Comparison of ENCODE assay signal across 8 cellular contexts in the genomic region with DNA sequence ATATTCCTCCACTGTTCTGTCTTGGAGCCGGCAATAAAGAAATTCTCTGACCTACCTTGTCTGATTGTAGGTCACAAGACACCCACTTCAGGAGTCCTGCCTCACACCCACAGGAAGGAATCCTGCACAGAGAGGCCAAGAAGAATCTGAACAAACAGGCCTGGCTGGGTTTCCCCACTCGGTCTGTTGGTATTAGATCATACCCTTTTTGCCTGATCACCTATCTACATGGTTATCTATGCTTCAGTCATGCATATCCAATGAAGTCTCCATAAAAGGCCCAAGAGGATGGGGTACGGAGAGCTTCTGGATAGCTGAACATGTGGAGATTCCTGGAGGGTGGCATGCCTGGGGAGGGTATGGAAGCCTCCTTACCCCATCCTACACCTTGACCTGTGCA. TPM values are rescaled to one million over a fixed set of nuclear protein-coding genes. Genes with fewer than 3 reads are reported as not detected.
DNase-seq lines count a peak whose midpoint lies in the region; ATAC-seq, FAIRE-seq and TF ChIP-seq lines count a peak whose summit lies in the region.

No MANE protein-coding gene starts in this region.

- H3K27me3 ChIP-seq in kidney epithelial cell (ENCODE audit: control insufficient read depth, insufficient read depth, low read length): no peaks in the 10 kb centered on the region

- DNase-seq in GM18507 (ENCODE audit: extremely low spot score, insufficient read length, low read depth) (no peak), kidney epithelial cell (ENCODE audit: low read depth) (peak; percentile 75), RKO (ENCODE audit: low spot score) (no peak), NCI-H1048 (lab: John Stamatoyannopoulos, UW) (no peak), lower leg skin (ENCODE audit: low spot score in 2 of 2) (no peak)
- DNase-seq in activated CD8-positive, alpha-beta T cell treated with anti-CD3 and anti-CD28 coated beads, Interleukin-2, amount 10 ng/mL, durations not matched to agents 7 days and 5 days: no peak

- H3K4me3 ChIP-seq in kidney epithelial cell (ENCODE audit: low read depth, low read length) (no peak overlapping the region), lower leg skin (ENCODE audit: low read depth, poor library complexity, severe bottlenecking) (no peak overlapping the region)

- no peak for ATAC-seq in activated CD8-positive, alpha-beta T cell treated with anti-CD3 and anti-CD28 coated beads, Interleukin-2, amount 10 ng/mL, durations not matched to agents 7 days and 5 days
- ATAC-seq in GM21526 (IDR thresholded peaks at IDR 0.05; ENCODE audit: low FRiP score, unreplicated experiment): no peak

- FAIRE-seq in GM18507 (lab: Jason Lieb, UNC): peak; percentile 33

- peak overlapping the region; percentile 58 for H3K27ac Mint-ChIP-seq in activated CD8-positive, alpha-beta T cell treated with anti-CD3 and anti-CD28 coated beads, Interleukin-2, amount 10 ng/mL, durations not matched to agents 7 days and 5 days

- no peak for TF ChIP-seq CTCF in C4-2B (conservative IDR thresholded peaks at IDR 0.05)
- TF ChIP-seq CTCF in kidney epithelial cell (IDR thresholded peaks at IDR 0.05; ENCODE audit: insufficient read depth, low read length, poor library complexity, severe bottlenecking): no peak
- no peak for TF ChIP-seq CTCF in lower leg skin (IDR thresholded peaks at IDR 0.05)

- no peak for TF ChIP-seq POLR2A in lower leg skin (IDR thresholded peaks at IDR 0.05)

- H3K4me1 Mint-ChIP-seq in activated CD8-positive, alpha-beta T cell treated with anti-CD3 and anti-CD28 coated beads, Interleukin-2, amount 10 ng/mL, durations not matched to agents 7 days and 5 days (ENCODE audit: low read depth): peaks cover 86% of the 10 kb centered on the region

- H3K27me3 Mint-ChIP-seq in activated CD8-positive, alpha-beta T cell treated with anti-CD3 and anti-CD28 coated beads, Interleukin-2, amount 10 ng/mL, durations not matched to agents 7 days and 5 days (ENCODE audit: low read depth): no peaks in the 10 kb centered on the region

- no peaks in the 10 kb centered on the region for H3K36me3 ChIP-seq in kidney epithelial cell (ENCODE audit: control insufficient read depth, insufficient read depth, low read length)

- 32 to 47% methylated on average over 3 of the region's 3 CpGs for WGBS in lower leg skin, 2 donors

- H3K27ac ChIP-seq in C4-2B: peak overlapping the region; percentile 55; the same call in 1 of the 2 replicates

- intact Hi-C loops in lower leg skin (cut with DNase I; ENCODE audit: low total_unique reads): no loop called here

- H3K4me3 Mint-ChIP-seq in activated CD8-positive, alpha-beta T cell treated with anti-CD3 and anti-CD28 coated beads, Interleukin-2, amount 10 ng/mL, durations not matched to agents 7 days and 5 days: no peak overlapping the region

- CTCF ChIA-PET in activated CD8-positive, alpha-beta T cell treated with anti-CD3 and anti-CD28 coated beads, Interleukin-2, amount 10 ng/mL, durations not matched to agents 7 days and 5 days (lab: Charles Lee): no interaction called here

- no peaks in the 10 kb centered on the region for H3K9me3 Mint-ChIP-seq in activated CD8-positive, alpha-beta T cell treated with anti-CD3 and anti-CD28 coated beads, Interleukin-2, amount 10 ng/mL, durations not matched to agents 7 days and 5 days (ENCODE audit: insufficient read depth)

- POLR2A ChIA-PET in activated CD8-positive, alpha-beta T cell treated with anti-CD3 and anti-CD28 coated beads, Interleukin-2, amount 10 ng/mL, durations not matched to agents 7 days and 5 days (lab: Charles Lee): interaction anchor here (0.6 to 2.5 kb wide), 3 partner anchors 12 to 359 kb away, joined by 3 to 15 read pairs (median 3); a partner anchor contains a TSS

- peaks cover 43% of the 10 kb centered on the region for H3K36me3 Mint-ChIP-seq in activated CD8-positive, alpha-beta T cell treated with anti-CD3 and anti-CD28 coated beads, Interleukin-2, amount 10 ng/mL, durations not matched to agents 7 days and 5 days (ENCODE audit: low read depth)

RNA-seq across cellular contexts. Expression of a gene that starts 12.3 kb away (rescaled TPM):
- 100 to 1,000 TPM; 113 to 114 TPM for total RNA-seq in activated CD8-positive, alpha-beta T cell treated with anti-CD3 and anti-CD28 coated beads, Interleukin-2, amount 10 ng/mL, durations not matched to agents 7 days and 5 days
- total RNA-seq in kidney epithelial cell (61.2 and 65.2 TPM in 2 replicates), lower leg skin (100 to 1,000 TPM; 106 to 152 (median 126) TPM)

RNA-seq across cellular contexts. Expression of a gene that starts 36.7 kb away (rescaled TPM):
- total RNA-seq in activated CD8-positive, alpha-beta T cell treated with anti-CD3 and anti-CD28 coated beads, Interleukin-2, amount 10 ng/mL, durations not matched to agents 7 days and 5 days: 10 to 100 TPM; 63.8 to 65.9 TPM
- total RNA-seq in kidney epithelial cell (159 and 201 TPM in 2 replicates), lower leg skin (100 to 1,000 TPM; 133 to 166 (median 153) TPM)

RNA-seq across cellular contexts. Expression of a gene that starts 45.0 kb away (rescaled TPM):
- 10 to 100 TPM; 83.6 to 86.5 TPM for total RNA-seq in activated CD8-positive, alpha-beta T cell treated with anti-CD3 and anti-CD28 coated beads, Interleukin-2, amount 10 ng/mL, durations not matched to agents 7 days and 5 days
- total RNA-seq in kidney epithelial cell (67.9 and 96.8 TPM in 2 replicates), lower leg skin (10 to 100 TPM; 58.9 to 71.7 (median 68.3) TPM)
